In the genomic region with DNA sequence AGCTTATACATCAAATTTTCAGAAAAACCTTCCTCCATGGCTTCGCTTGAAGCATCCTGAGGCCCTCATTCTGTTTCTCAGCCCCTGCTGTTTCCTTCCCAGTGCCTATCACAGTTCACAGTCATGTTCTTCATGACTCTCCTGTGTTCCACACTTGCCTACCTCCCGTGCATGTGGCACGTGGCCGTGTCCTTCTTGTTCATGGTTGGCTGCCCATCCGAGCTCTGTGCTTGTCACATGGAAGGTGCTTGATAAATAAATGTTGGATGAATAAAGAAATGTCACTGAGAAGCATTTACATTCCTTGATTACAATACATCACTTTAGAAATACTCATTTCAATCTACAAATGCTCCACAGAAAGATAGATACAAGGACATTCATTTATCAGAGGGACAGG, we compare ENCODE assay signal across 19 cellular contexts. TPM values are rescaled to one million over a fixed set of nuclear protein-coding genes. Genes with fewer than 3 reads are reported as not detected.
A peak's percentile ranks its signal among the peaks of the same experiment; 100 is the strongest.
DNase-seq lines count a peak whose midpoint lies in the region; ATAC-seq lines count a peak whose summit lies in the region.
"Had no signal": no experiment of that assay in that cellular context is flagged by ENCODE, and none has a peak within 500 bp of the region (broad histone marks: within the 10 kb centered on the region; RNA-seq: fewer than 3 reads in every experiment).

No MANE protein-coding gene starts in this region.

- peak overlapping the region; percentile 13 for H2BK120ac ChIP-seq in mesenchymal stem cell (ENCODE audit: low read depth, low read length)

- DNase-seq in activated CD4-positive, alpha-beta T cell treated with anti-CD3 and anti-CD28 coated beads, Interleukin-2, amount 10 ng/mL, durations not matched to agents 24 days and 14 days, result no peak
- DNase-seq in activated CD4-positive, alpha-beta T cell treated with anti-CD3 and anti-CD28 coated beads, Interleukin-2, amount 50 U/mL, for 4 hours, result no peak
- DNase-seq in HK-2 (ENCODE audit: unreplicated experiment) (peak; percentile 46), mesenchymal stem cell (no peak)
- no peak for DNase-seq in activated T-helper 2 cell treated with anti-CD3 and anti-CD28 coated beads, Interferon-gamma antibody, Interleukin-2, Interleukin-4, amounts not matched to agents 10 μg/mL and 5 μg/mL and 100 μg/mL, durations not matched to agents 14 hours and 24 hours and 36 hours (ENCODE audit: low spot score)
- DNase-seq in stimulated activated CD4-positive, alpha-beta T cell treated with anti-CD3 and anti-CD28 coated beads, Interleukin-1b, Interleukin-23, amount 100 ng/mL, for 48 hours, result no peak
- DNase-seq: activated CD4-positive, CD25-positive, alpha-beta regulatory T cell treated with anti-CD3 and anti-CD28 coated beads, Interleukin-2, amount 50 U/mL, for 72 hours; aorta; dorsolateral prefrontal cortex; left ventricle myocardium inferior; midbrain; natural killer cell; NCI-H146; NCI-H526; stimulated activated naive CD8-positive, alpha-beta T cell treated with anti-CD3 and anti-CD28 coated beads, Interleukin-15, amount 100 ng/mL, for 72 hours; transverse colon had no signal

- peak overlapping the region; percentile 27 for H4K8ac ChIP-seq in mesenchymal stem cell (ENCODE audit: low read length)

- no peak overlapping the region for H4K91ac ChIP-seq in mesenchymal stem cell (ENCODE audit: low read length)

- no peak overlapping the region for H3K27ac ChIP-seq in mesenchymal stem cell (ENCODE audit: low read length, poor library complexity, severe bottlenecking)
- H3K27ac ChIP-seq: dorsolateral prefrontal cortex, left ventricle myocardium inferior had no signal

- H3K4me1 Mint-ChIP-seq in activated CD4-positive, alpha-beta T cell treated with anti-CD3 and anti-CD28 coated beads, Interleukin-2, amount 10 ng/mL, durations not matched to agents 24 days and 14 days, result peaks cover 30% of the 10 kb centered on the region
- H3K4me1 Mint-ChIP-seq in activated T-helper 2 cell treated with anti-CD3 and anti-CD28 coated beads, Interferon-gamma antibody, Interleukin-2, Interleukin-4, amounts not matched to agents 10 μg/mL and 5 μg/mL and 100 μg/mL, durations not matched to agents 14 hours and 24 hours and 36 hours (ENCODE audit: low read depth), result peaks cover 28% of the 10 kb centered on the region

- no peak overlapping the region for H3K4me2 ChIP-seq in mesenchymal stem cell (ENCODE audit: low read length, poor library complexity, severe bottlenecking)

- no peak overlapping the region for H3K14ac ChIP-seq in mesenchymal stem cell (ENCODE audit: low read length in 2 of 2)

- no peaks in the 10 kb centered on the region for H3K27me3 ChIP-seq in mesenchymal stem cell (ENCODE audit: control insufficient read depth in 1 of 2, insufficient read depth in 1 of 2, low read length in 2 of 2)
- H3K27me3 ChIP-seq: transverse colon had no signal

- WGBS in mesenchymal stem cell, result 100% methylated on average over 4 of the region's 5 CpGs

- no peak overlapping the region for H3K18ac ChIP-seq in mesenchymal stem cell (ENCODE audit: low read depth in 1 of 2, low read length in 2 of 2)

- no peak overlapping the region for H3K4ac ChIP-seq in mesenchymal stem cell (ENCODE audit: low read depth in 1 of 2, low read length in 2 of 2)

- H2BK12ac ChIP-seq in mesenchymal stem cell (ENCODE audit: low read length in 2 of 2), result peak overlapping the region in 1 of 2 experiments; percentile 72

- H2BK15ac ChIP-seq in mesenchymal stem cell (ENCODE audit: low read depth, poor library complexity, severe bottlenecking), result no peak overlapping the region

- H3K23ac ChIP-seq in mesenchymal stem cell (ENCODE audit: low read length in 2 of 2), result no peak overlapping the region

- ATAC-seq in GM19324 (IDR thresholded peaks at IDR 0.05; ENCODE audit: low FRiP score, unreplicated experiment) (no peak), HG02852 (IDR thresholded peaks at IDR 0.05; ENCODE audit: unreplicated experiment) (no peak)
- ATAC-seq: natural killer cell had no signal

- H3K4me3 ChIP-seq in mesenchymal stem cell (ENCODE audit: insufficient read depth in 1 of 2, low read depth in 1 of 2, low read length in 2 of 2), result no peak overlapping the region
- H3K4me3 ChIP-seq: dorsolateral prefrontal cortex, left ventricle myocardium inferior, transverse colon had no signal

- H3K4me3 Mint-ChIP-seq in activated CD4-positive, alpha-beta T cell treated with anti-CD3 and anti-CD28 coated beads, Interleukin-2, amount 10 ng/mL, durations not matched to agents 24 days and 14 days, result peak overlapping the region; percentile 29
- H3K4me3 Mint-ChIP-seq in activated T-helper 2 cell treated with anti-CD3 and anti-CD28 coated beads, Interferon-gamma antibody, Interleukin-2, Interleukin-4, amounts not matched to agents 10 μg/mL and 5 μg/mL and 100 μg/mL, durations not matched to agents 14 hours and 24 hours and 36 hours (ENCODE audit: low read depth), result no peak overlapping the region
- H3K4me3 Mint-ChIP-seq: central memory CD8-positive, alpha-beta T cell; natural killer cell; stimulated activated naive CD8-positive, alpha-beta T cell treated with anti-CD3 and anti-CD28 coated beads, Interleukin-15, amount 100 ng/mL, for 72 hours had no signal

- H3K9ac ChIP-seq in mesenchymal stem cell (ENCODE audit: low read length), result no peak overlapping the region

- no peak overlapping the region for H2BK5ac ChIP-seq in mesenchymal stem cell (ENCODE audit: low read depth, low read length, poor library complexity, severe bottlenecking)

- H2AFZ ChIP-seq in mesenchymal stem cell (ENCODE audit: low read depth, low read length), result no peak overlapping the region

- H3K27ac Mint-ChIP-seq in activated CD4-positive, alpha-beta T cell treated with anti-CD3 and anti-CD28 coated beads, Interleukin-2, amount 10 ng/mL, durations not matched to agents 24 days and 14 days, result peak overlapping the region; percentile 73
- H3K27ac Mint-ChIP-seq in activated T-helper 2 cell treated with anti-CD3 and anti-CD28 coated beads, Interferon-gamma antibody, Interleukin-2, Interleukin-4, amounts not matched to agents 10 μg/mL and 5 μg/mL and 100 μg/mL, durations not matched to agents 14 hours and 24 hours and 36 hours, result peak overlapping the region; percentile 78
- H3K27ac Mint-ChIP-seq: natural killer cell had no signal

- H3K79me1 ChIP-seq in mesenchymal stem cell (replicated peaks; ENCODE audit: low read length, poor library complexity, severe bottlenecking), result no peaks in the 10 kb centered on the region

- H3K9me3 Mint-ChIP-seq in activated CD4-positive, alpha-beta T cell treated with anti-CD3 and anti-CD28 coated beads, Interleukin-2, amount 10 ng/mL, durations not matched to agents 24 days and 14 days, result peaks cover 26% of the 10 kb centered on the region
- H3K9me3 Mint-ChIP-seq in activated T-helper 2 cell treated with anti-CD3 and anti-CD28 coated beads, Interferon-gamma antibody, Interleukin-2, Interleukin-4, amounts not matched to agents 10 μg/mL and 5 μg/mL and 100 μg/mL, durations not matched to agents 14 hours and 24 hours and 36 hours, result no peaks in the 10 kb centered on the region
- H3K9me3 Mint-ChIP-seq: central memory CD8-positive, alpha-beta T cell had no signal

- H3K9me3 ChIP-seq in mesenchymal stem cell (ENCODE audit: control insufficient read depth, low read length), result no peaks in the 10 kb centered on the region
- H3K9me3 ChIP-seq: left ventricle myocardium inferior, transverse colon had no signal

- peaks cover 14% of the 10 kb centered on the region for H3K27me3 Mint-ChIP-seq in activated CD4-positive, alpha-beta T cell treated with anti-CD3 and anti-CD28 coated beads, Interleukin-2, amount 10 ng/mL, durations not matched to agents 24 days and 14 days
- peaks cover 15% of the 10 kb centered on the region for H3K27me3 Mint-ChIP-seq in activated T-helper 2 cell treated with anti-CD3 and anti-CD28 coated beads, Interferon-gamma antibody, Interleukin-2, Interleukin-4, amounts not matched to agents 10 μg/mL and 5 μg/mL and 100 μg/mL, durations not matched to agents 14 hours and 24 hours and 36 hours (ENCODE audit: low read depth)

- no peak overlapping the region for H2AK5ac ChIP-seq in mesenchymal stem cell (ENCODE audit: low read length, severe bottlenecking)

- intact Hi-C loops in activated CD4-positive, alpha-beta T cell treated with anti-CD3 and anti-CD28 coated beads, Interleukin-2, amount 10 ng/mL, durations not matched to agents 24 days and 14 days (cut with micrococcal nuclease), result loop anchor here (2.0 to 5.0 kb wide), 2 partner anchors 80 to 238 kb away; a partner anchor contains a TSS
- intact Hi-C loops in activated T-helper 2 cell treated with anti-CD3 and anti-CD28 coated beads, Interferon-gamma antibody, Interleukin-2, Interleukin-4, amounts not matched to agents 10 μg/mL and 5 μg/mL and 100 μg/mL, durations not matched to agents 14 hours and 24 hours and 36 hours (cut with micrococcal nuclease), result loop anchor here (5.0 to 10.0 kb wide), 4 partner anchors 92 to 577 kb away; a partner anchor contains a TSS

- H3K36me3 ChIP-seq in mesenchymal stem cell (ENCODE audit: control insufficient read depth in 1 of 2, insufficient read depth in 2 of 2, low read depth in 1 of 2, low read length in 2 of 2), result no peaks in the 10 kb centered on the region
- H3K36me3 ChIP-seq: left ventricle myocardium inferior, transverse colon had no signal

- H3K4me1 ChIP-seq in mesenchymal stem cell (ENCODE audit: control insufficient read depth, insufficient read depth, low read depth, low read length), result peaks cover 2% of the 10 kb centered on the region
- H3K4me1 ChIP-seq: left ventricle myocardium inferior had no signal

- no peaks in the 10 kb centered on the region for H3K36me3 Mint-ChIP-seq in activated CD4-positive, alpha-beta T cell treated with anti-CD3 and anti-CD28 coated beads, Interleukin-2, amount 10 ng/mL, durations not matched to agents 24 days and 14 days (ENCODE audit: low read depth)
- no peaks in the 10 kb centered on the region for H3K36me3 Mint-ChIP-seq in activated T-helper 2 cell treated with anti-CD3 and anti-CD28 coated beads, Interferon-gamma antibody, Interleukin-2, Interleukin-4, amounts not matched to agents 10 μg/mL and 5 μg/mL and 100 μg/mL, durations not matched to agents 14 hours and 24 hours and 36 hours (ENCODE audit: low read depth)
- H3K36me3 Mint-ChIP-seq: natural killer cell had no signal

RNA-seq across cellular contexts. Expression of a gene that starts 23.7 kb away (rescaled TPM):
- not detected in 2 replicates for total RNA-seq in activated CD4-positive, alpha-beta T cell treated with anti-CD3 and anti-CD28 coated beads, Interleukin-2, amount 10 ng/mL, durations not matched to agents 24 days and 14 days
- total RNA-seq in activated T-helper 2 cell treated with anti-CD3 and anti-CD28 coated beads, Interferon-gamma antibody, Interleukin-2, Interleukin-4, amounts not matched to agents 10 μg/mL and 5 μg/mL and 100 μg/mL, durations not matched to agents 14 hours and 24 hours and 36 hours, result not detected in 2 replicates
- 15.8 TPM for polyA plus RNA-seq in mesenchymal stem cell (2013, experiment 1 of 2)
- polyA plus RNA-seq in mesenchymal stem cell (2013, experiment 2 of 2), result 15.1 TPM
- total RNA-seq: natural killer cell had no signal
